ENCODE assay signal across 12 cellular contexts in genomic region chr4:158316264-158316663, GRCh38.
DNase-seq lines count a peak whose midpoint lies in the region; ATAC-seq and TF ChIP-seq lines count a peak whose summit lies in the region.
"Had no signal": no experiment of that assay in that cellular context is flagged by ENCODE, and none has a peak within 500 bp of the region (broad histone marks: within the 10 kb centered on the region; RNA-seq: fewer than 3 reads in every experiment).

No MANE protein-coding gene starts in this region.

- H3K4me1 ChIP-seq in GM23248 (ENCODE audit: insufficient read depth), result peaks cover 52% of the 10 kb centered on the region
- H3K4me1 ChIP-seq in BE2C, result no peaks in the 10 kb centered on the region

- no peaks in the 10 kb centered on the region for H3K9me2 ChIP-seq in GM23248 (ENCODE audit: insufficient read depth)

- TF ChIP-seq CTCF in fibroblast of mammary gland (conservative IDR thresholded peaks at IDR 0.05; ENCODE audit: control insufficient read depth, insufficient read depth, low read depth, low read length), result no peak
- no peak for TF ChIP-seq CTCF in BE2C (IDR thresholded peaks at IDR 0.05; ENCODE audit: low read depth, low read length)

- H3K36me3 ChIP-seq in GM23248 (ENCODE audit: low read depth) (no peaks in the 10 kb centered on the region), BE2C (no peaks in the 10 kb centered on the region)

- DNase-seq in GM23248 (peak; percentile 51), fibroblast of mammary gland (ENCODE audit: low read depth) (peak; percentile 38), BE2C (no peak), iPS-NIHi11 (ENCODE audit: low spot score) (no peak)
- no peak for DNase-seq in activated CD4-positive, CD25-positive, alpha-beta regulatory T cell treated with anti-CD3 and anti-CD28 coated beads, Interleukin-2, amount 50 U/mL, for 72 hours
- DNase-seq: aorta, islet precursor cell, T-helper 9 cell had no signal

- H3F3A ChIP-seq in GM23248 (ENCODE audit: insufficient read depth), result peaks cover 48% of the 10 kb centered on the region

- H3K79me2 ChIP-seq in GM23248 (ENCODE audit: insufficient read depth), result no peaks in the 10 kb centered on the region

- no peaks in the 10 kb centered on the region for H4K20me1 ChIP-seq in GM23248 (ENCODE audit: insufficient read depth)

- H3K9me3 ChIP-seq in GM23248 (ENCODE audit: low read depth), result no peaks in the 10 kb centered on the region
- no peaks in the 10 kb centered on the region for H3K9me3 ChIP-seq in BE2C

- peak overlapping the region; percentile 57 for H3K9ac ChIP-seq in GM23248

- H3K4me3 ChIP-seq in GM23248 (peak overlapping the region; percentile 10), fibroblast of mammary gland (ENCODE audit: control insufficient read depth, low read depth, low read length) (no peak overlapping the region), BE2C (ENCODE audit: low read depth, low read length) (no peak overlapping the region)

- H3K27ac ChIP-seq in GM23248, result peak overlapping the region; percentile 92

- H3K27me3 ChIP-seq in GM23248 (replicated peaks; ENCODE audit: insufficient read depth), result no peaks in the 10 kb centered on the region
- H3K27me3 ChIP-seq in BE2C, result no peaks in the 10 kb centered on the region

- in situ Hi-C loops in GM23248 (cut with MboI), result no loop called here

- ATAC-seq in GM18502 (IDR thresholded peaks at IDR 0.05; ENCODE audit: poor library complexity, unreplicated experiment), result peak; percentile 83
- ATAC-seq in HG03558 (IDR thresholded peaks at IDR 0.05; ENCODE audit: extremely low read depth, unreplicated experiment), result peak; percentile 45
- ATAC-seq in GM19328 (IDR thresholded peaks at IDR 0.05; ENCODE audit: unreplicated experiment), result no peak
- ATAC-seq: esophagus mucosa had no signal

- H2AFZ ChIP-seq in GM23248, result peak overlapping the region; percentile 40

- H3K4me2 ChIP-seq in GM23248 (ENCODE audit: unreplicated experiment), result peak overlapping the region; percentile 55

- WGBS in GM23248 (ENCODE audit: low coverage in 1 of 2, low lambda C conversion rate in 2 of 2, missing lambda C conversion rate in 2 of 2), 2 experiments, result 24 to 46% methylated on average over 1 of the region's 1 CpG

Comparison
In these comparisons a context has a peak if more than half of its experiments do, and no peak if none do; other contexts are left out.
1. DNase-seq: peak in GM23248 (single experiment) and fibroblast of mammary gland (single experiment); none in activated CD4-positive, CD25-positive, alpha-beta regulatory T cell treated with anti-CD3 and anti-CD28 coated beads, Interleukin-2, amount 50 U/mL, for 72 hours (single experiment), BE2C (single experiment) and iPS-NIHi11 (single experiment).